Comparison of ENCODE assay signal across 21 cellular contexts in the genomic region with DNA sequence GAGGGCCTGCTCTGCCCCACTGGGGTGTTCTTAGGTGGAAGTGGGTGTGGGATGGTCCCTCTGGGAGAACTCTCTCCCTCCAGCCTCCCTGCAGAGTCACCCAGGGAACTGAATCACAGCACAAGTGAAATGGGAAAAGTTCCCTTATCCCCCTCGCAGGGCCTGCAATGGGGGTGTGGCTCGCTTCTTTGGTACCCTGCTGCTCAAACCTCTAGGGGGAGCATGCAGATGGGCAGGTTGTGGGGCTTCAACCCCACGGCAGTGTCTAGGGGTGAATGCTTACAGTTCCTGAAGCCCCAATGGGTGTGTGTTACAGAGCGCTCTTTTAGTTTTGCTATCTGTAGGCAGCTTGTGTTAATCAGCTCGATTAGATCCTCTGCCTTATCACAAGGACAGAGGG. TPM values are rescaled to one million over a fixed set of nuclear protein-coding genes. Genes with fewer than 3 reads are reported as not detected.
DNase-seq lines count a peak whose midpoint lies in the region; ATAC-seq and TF ChIP-seq lines count a peak whose summit lies in the region.
"Had no signal": no experiment of that assay in that cellular context is flagged by ENCODE, and none has a peak within 500 bp of the region (broad histone marks: within the 10 kb centered on the region; RNA-seq: fewer than 3 reads in every experiment).

No MANE protein-coding gene starts in this region.

- no peaks in the 10 kb centered on the region for H3K4me1 Mint-ChIP-seq in HFFc6 (ENCODE audit: low read depth)
- H3K4me1 Mint-ChIP-seq: T-cell had no signal

- H3K9ac ChIP-seq in trophoblast cell (ENCODE audit: low read length): no peak overlapping the region
- H3K9ac ChIP-seq: BLaER1 had no signal

- no peak overlapping the region for H3K4me3 ChIP-seq in brain microvascular endothelial cell (ENCODE audit: low read depth, low read length)
- no peak overlapping the region for H3K4me3 ChIP-seq in trophoblast cell (ENCODE audit: low read depth, low read length)
- H3K4me3 ChIP-seq in upper lobe of left lung: no peak overlapping the region
- H3K4me3 ChIP-seq: BLaER1 had no signal

- no peak overlapping the region for H2AFZ ChIP-seq in trophoblast cell (ENCODE audit: insufficient read depth, low read length, poor library complexity)

- no peak overlapping the region for H4K8ac ChIP-seq in trophoblast cell (ENCODE audit: low read depth, low read length)

- no peak overlapping the region for H3K23ac ChIP-seq in trophoblast cell (ENCODE audit: low read length)

- H3K27me3 ChIP-seq in brain microvascular endothelial cell (replicated peaks) (no peaks in the 10 kb centered on the region), trophoblast cell (ENCODE audit: insufficient read depth, low read length) (no peaks in the 10 kb centered on the region), upper lobe of left lung (no peaks in the 10 kb centered on the region)
- H3K27me3 ChIP-seq: BLaER1 had no signal

- peaks cover 9% of the 10 kb centered on the region for H3K79me1 ChIP-seq in trophoblast cell (ENCODE audit: low read length)

- no peak overlapping the region for H3K4me2 ChIP-seq in trophoblast cell (ENCODE audit: low read length)
- H3K4me2 ChIP-seq: BLaER1 had no signal

- ATAC-seq in upper lobe of left lung (ENCODE audit: low FRiP score in 2 of 2) (no peak), GM18520 (IDR thresholded peaks at IDR 0.05; ENCODE audit: unreplicated experiment) (no peak)
- ATAC-seq: SK-N-SH treated with all-trans-retinoic acid at 6 μM for 48 hours, T-cell had no signal

- DNase-seq in HFFc6 (no peak), brain microvascular endothelial cell (no peak), trophoblast cell (no peak), DMS 273 treated with DMSO at 0.1 percent for 48 hours (lab: John Stamatoyannopoulos, UW) (no peak), upper lobe of left lung (no peak)
- DNase-seq: ACHN; Caco-2; CD4-positive, alpha-beta T cell; HCEC 1CT; MM.1S; NCI-H1048; NCI-H1417 treated with DMSO at 0.1 percent for 48 hours; NCI-H187 treated with DMSO at 0.1 percent for 48 hours; NCI-H2107; NCI-H446 treated with DMSO at 0.1 percent for 48 hours; T-cell had no signal

- peak overlapping the region; percentile 30 for H2BK12ac ChIP-seq in trophoblast cell (ENCODE audit: low read length)

- H3K27ac Mint-ChIP-seq in HFFc6: no peak overlapping the region
- H3K27ac Mint-ChIP-seq: CD4-positive, alpha-beta T cell; T-cell had no signal

- no peak for TF ChIP-seq POLR2A in upper lobe of left lung (IDR thresholded peaks at IDR 0.05)

- no peak overlapping the region for H3K18ac ChIP-seq in trophoblast cell (ENCODE audit: low read length)

- H3K4me1 ChIP-seq in trophoblast cell (ENCODE audit: control insufficient read depth in 1 of 2, insufficient read depth in 2 of 2, low read length in 2 of 2) (peaks cover 7% of the 10 kb centered on the region in 2 experiments), upper lobe of left lung (no peaks in the 10 kb centered on the region)
- H3K4me1 ChIP-seq: BLaER1 had no signal

- H2BK120ac ChIP-seq in trophoblast cell (ENCODE audit: insufficient read depth, low read length, poor library complexity): no peak overlapping the region

- H3K4me3 Mint-ChIP-seq in HFFc6: no peak overlapping the region
- H3K4me3 Mint-ChIP-seq: CD4-positive, alpha-beta T cell; T-cell had no signal

- no peak overlapping the region for H4K12ac ChIP-seq in trophoblast cell (ENCODE audit: low read depth, low read length)

- H3K4ac ChIP-seq in trophoblast cell (ENCODE audit: low read depth, low read length): no peak overlapping the region

- no peak overlapping the region for H4K91ac ChIP-seq in trophoblast cell (ENCODE audit: low read depth, low read length)

- no peaks in the 10 kb centered on the region for H3K79me2 ChIP-seq in trophoblast cell (ENCODE audit: control insufficient read depth, insufficient read depth, low read length, poor library complexity)

- H3K27ac ChIP-seq in brain microvascular endothelial cell (no peak overlapping the region), trophoblast cell (ENCODE audit: low read depth, low read length) (no peak overlapping the region), upper lobe of left lung (no peak overlapping the region)
- H3K27ac ChIP-seq: BLaER1 had no signal

- no peak overlapping the region for H2BK5ac ChIP-seq in trophoblast cell (ENCODE audit: low read depth, low read length, poor library complexity)

- in situ Hi-C loops in brain microvascular endothelial cell (cut with HindIII; ENCODE audit: low pct_ligation_motif_present, low sequenced_read_pairs): no loop called here

- H3K14ac ChIP-seq in trophoblast cell (ENCODE audit: low read length): no peak overlapping the region

- no peaks in the 10 kb centered on the region for H3K36me3 Mint-ChIP-seq in HFFc6 (ENCODE audit: low read depth)
- H3K36me3 Mint-ChIP-seq: T-cell had no signal

- H3K9me3 Mint-ChIP-seq in HFFc6: no peaks in the 10 kb centered on the region; the same call in 1 of the 2 replicates

- WGBS in trophoblast cell (ENCODE audit: extremely low coverage, insufficient coverage, insufficient read length): no CpG with 5 or more reads among the region's 5 CpGs
- WGBS in upper lobe of left lung, 2 donors: 65 to 75% methylated on average over 5 of the region's 5 CpGs

- peak overlapping the region; percentile 26 for H2AK5ac ChIP-seq in trophoblast cell (ENCODE audit: low read length)

- H3K9me3 ChIP-seq in trophoblast cell (ENCODE audit: insufficient read depth, low read depth, low read length) (no peaks in the 10 kb centered on the region), upper lobe of left lung (no peaks in the 10 kb centered on the region)
- H3K9me3 ChIP-seq: Caco-2 had no signal

- H3K36me3 ChIP-seq in brain microvascular endothelial cell (replicated peaks): no peaks in the 10 kb centered on the region
- H3K36me3 ChIP-seq in trophoblast cell (ENCODE audit: control insufficient read depth in 1 of 2, insufficient read depth in 2 of 2, low read length in 2 of 2): no peaks in the 10 kb centered on the region
- H3K36me3 ChIP-seq in upper lobe of left lung: no peaks in the 10 kb centered on the region

- TF ChIP-seq EP300 in upper lobe of left lung (IDR thresholded peaks at IDR 0.05): no peak

- peaks cover 45% of the 10 kb centered on the region for H3K27me3 Mint-ChIP-seq in HFFc6 (ENCODE audit: insufficient read depth)

- 0 out of 2 replicates have a peak, but pooled peaks have one; percentile 5 for TF ChIP-seq CTCF in GM12874 (IDR thresholded peaks at IDR 0.05; ENCODE audit: insufficient read depth, low read depth, low read length)
- TF ChIP-seq CTCF in HFFc6 (IDR thresholded peaks at IDR 0.05): peak; percentile 9; the same call in 1 of the 2 replicates
- TF ChIP-seq CTCF in brain microvascular endothelial cell (IDR thresholded peaks at IDR 0.05; ENCODE audit: low read depth, low read length, missing control alignments): peak; percentile 12
- TF ChIP-seq CTCF in upper lobe of left lung (IDR thresholded peaks at IDR 0.05): no peak

RNA-seq across cellular contexts. Expression of a gene that starts 59.0 kb away (rescaled TPM):
- 1 to 10 TPM in 5 of 6 experiments, under 1 TPM in 1; 0.91 to 4.0 (median 1.9) TPM for total RNA-seq in HFFc6 (2021; fragmentation: NEBNext Ultra II Directional; extraction: Animal tissue kit (Norgen Biotek cat#: 25700))
- polyA plus RNA-seq in trophoblast cell (2013): 434 and 470 TPM in 2 replicates
- 100 to 1,000 TPM in 3 of 6 donors, 10 to 100 TPM in 3; 71.3 to 191 (median 120) TPM for total RNA-seq in upper lobe of left lung
- total RNA-seq: CD4-positive, alpha-beta T cell; LHCN-M2 had no signal

Comparison
In these comparisons a context has a peak if more than half of its experiments do, and no peak if none do; other contexts are left out.
1. CTCF ChIP-seq: peak in GM12874 (single experiment), HFFc6 (single experiment) and brain microvascular endothelial cell (single experiment); none in upper lobe of left lung (0 of 6).
2. RNA of a gene that starts 59.0 kb away (total RNA-seq): 71.3 to 191 TPM in upper lobe of left lung; 0.91 to 4.0 TPM in HFFc6; every median in the first group is over 10 times any median in the second.